In genomic region chr7:96942112-96942511, GRCh38 we compare ENCODE assay signal across 1 cellular context.
TF ChIP-seq lines count a peak whose summit lies in the region.

No MANE protein-coding gene starts in this region.

TF ChIP-seq in GM23338, 12 proteins besides CTCF, POLR2A, EP300 and RAD21 (continued from another document):
- TF ChIP-seq, protein P1, sequence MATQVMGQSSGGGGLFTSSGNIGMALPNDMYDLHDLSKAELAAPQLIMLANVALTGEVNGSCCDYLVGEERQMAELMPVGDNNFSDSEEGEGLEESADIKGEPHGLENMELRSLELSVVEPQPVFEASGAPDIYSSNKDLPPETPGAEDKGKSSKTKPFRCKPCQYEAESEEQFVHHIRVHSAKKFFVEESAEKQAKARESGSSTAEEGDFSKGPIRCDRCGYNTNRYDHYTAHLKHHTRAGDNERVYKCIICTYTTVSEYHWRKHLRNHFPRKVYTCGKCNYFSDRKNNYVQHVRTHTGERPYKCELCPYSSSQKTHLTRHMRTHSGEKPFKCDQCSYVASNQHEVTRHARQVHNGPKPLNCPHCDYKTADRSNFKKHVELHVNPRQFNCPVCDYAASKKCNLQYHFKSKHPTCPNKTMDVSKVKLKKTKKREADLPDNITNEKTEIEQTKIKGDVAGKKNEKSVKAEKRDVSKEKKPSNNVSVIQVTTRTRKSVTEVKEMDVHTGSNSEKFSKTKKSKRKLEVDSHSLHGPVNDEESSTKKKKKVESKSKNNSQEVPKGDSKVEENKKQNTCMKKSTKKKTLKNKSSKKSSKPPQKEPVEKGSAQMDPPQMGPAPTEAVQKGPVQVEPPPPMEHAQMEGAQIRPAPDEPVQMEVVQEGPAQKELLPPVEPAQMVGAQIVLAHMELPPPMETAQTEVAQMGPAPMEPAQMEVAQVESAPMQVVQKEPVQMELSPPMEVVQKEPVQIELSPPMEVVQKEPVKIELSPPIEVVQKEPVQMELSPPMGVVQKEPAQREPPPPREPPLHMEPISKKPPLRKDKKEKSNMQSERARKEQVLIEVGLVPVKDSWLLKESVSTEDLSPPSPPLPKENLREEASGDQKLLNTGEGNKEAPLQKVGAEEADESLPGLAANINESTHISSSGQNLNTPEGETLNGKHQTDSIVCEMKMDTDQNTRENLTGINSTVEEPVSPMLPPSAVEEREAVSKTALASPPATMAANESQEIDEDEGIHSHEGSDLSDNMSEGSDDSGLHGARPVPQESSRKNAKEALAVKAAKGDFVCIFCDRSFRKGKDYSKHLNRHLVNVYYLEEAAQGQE (IDR thresholded peaks at IDR 0.05; ENCODE audit: unreplicated experiment), result no peak
- TF ChIP-seq ZNF331 (CRISPR knock-in tag; IDR thresholded peaks at IDR 0.05; ENCODE audit: low read depth) (no peak), POLR2AphosphoS5 (IDR thresholded peaks at IDR 0.05; ENCODE audit: low read depth) (no peak), CREB1 (CRISPR knock-in tag; IDR thresholded peaks at IDR 0.05; ENCODE audit: low read depth) (no peak), NANOG (IDR thresholded peaks at IDR 0.05; ENCODE audit: borderline replicate concordance) (no peak), JUNB (IDR thresholded peaks at IDR 0.05; ENCODE audit: unreplicated experiment) (no peak)
- TF ChIP-seq, protein P2, sequence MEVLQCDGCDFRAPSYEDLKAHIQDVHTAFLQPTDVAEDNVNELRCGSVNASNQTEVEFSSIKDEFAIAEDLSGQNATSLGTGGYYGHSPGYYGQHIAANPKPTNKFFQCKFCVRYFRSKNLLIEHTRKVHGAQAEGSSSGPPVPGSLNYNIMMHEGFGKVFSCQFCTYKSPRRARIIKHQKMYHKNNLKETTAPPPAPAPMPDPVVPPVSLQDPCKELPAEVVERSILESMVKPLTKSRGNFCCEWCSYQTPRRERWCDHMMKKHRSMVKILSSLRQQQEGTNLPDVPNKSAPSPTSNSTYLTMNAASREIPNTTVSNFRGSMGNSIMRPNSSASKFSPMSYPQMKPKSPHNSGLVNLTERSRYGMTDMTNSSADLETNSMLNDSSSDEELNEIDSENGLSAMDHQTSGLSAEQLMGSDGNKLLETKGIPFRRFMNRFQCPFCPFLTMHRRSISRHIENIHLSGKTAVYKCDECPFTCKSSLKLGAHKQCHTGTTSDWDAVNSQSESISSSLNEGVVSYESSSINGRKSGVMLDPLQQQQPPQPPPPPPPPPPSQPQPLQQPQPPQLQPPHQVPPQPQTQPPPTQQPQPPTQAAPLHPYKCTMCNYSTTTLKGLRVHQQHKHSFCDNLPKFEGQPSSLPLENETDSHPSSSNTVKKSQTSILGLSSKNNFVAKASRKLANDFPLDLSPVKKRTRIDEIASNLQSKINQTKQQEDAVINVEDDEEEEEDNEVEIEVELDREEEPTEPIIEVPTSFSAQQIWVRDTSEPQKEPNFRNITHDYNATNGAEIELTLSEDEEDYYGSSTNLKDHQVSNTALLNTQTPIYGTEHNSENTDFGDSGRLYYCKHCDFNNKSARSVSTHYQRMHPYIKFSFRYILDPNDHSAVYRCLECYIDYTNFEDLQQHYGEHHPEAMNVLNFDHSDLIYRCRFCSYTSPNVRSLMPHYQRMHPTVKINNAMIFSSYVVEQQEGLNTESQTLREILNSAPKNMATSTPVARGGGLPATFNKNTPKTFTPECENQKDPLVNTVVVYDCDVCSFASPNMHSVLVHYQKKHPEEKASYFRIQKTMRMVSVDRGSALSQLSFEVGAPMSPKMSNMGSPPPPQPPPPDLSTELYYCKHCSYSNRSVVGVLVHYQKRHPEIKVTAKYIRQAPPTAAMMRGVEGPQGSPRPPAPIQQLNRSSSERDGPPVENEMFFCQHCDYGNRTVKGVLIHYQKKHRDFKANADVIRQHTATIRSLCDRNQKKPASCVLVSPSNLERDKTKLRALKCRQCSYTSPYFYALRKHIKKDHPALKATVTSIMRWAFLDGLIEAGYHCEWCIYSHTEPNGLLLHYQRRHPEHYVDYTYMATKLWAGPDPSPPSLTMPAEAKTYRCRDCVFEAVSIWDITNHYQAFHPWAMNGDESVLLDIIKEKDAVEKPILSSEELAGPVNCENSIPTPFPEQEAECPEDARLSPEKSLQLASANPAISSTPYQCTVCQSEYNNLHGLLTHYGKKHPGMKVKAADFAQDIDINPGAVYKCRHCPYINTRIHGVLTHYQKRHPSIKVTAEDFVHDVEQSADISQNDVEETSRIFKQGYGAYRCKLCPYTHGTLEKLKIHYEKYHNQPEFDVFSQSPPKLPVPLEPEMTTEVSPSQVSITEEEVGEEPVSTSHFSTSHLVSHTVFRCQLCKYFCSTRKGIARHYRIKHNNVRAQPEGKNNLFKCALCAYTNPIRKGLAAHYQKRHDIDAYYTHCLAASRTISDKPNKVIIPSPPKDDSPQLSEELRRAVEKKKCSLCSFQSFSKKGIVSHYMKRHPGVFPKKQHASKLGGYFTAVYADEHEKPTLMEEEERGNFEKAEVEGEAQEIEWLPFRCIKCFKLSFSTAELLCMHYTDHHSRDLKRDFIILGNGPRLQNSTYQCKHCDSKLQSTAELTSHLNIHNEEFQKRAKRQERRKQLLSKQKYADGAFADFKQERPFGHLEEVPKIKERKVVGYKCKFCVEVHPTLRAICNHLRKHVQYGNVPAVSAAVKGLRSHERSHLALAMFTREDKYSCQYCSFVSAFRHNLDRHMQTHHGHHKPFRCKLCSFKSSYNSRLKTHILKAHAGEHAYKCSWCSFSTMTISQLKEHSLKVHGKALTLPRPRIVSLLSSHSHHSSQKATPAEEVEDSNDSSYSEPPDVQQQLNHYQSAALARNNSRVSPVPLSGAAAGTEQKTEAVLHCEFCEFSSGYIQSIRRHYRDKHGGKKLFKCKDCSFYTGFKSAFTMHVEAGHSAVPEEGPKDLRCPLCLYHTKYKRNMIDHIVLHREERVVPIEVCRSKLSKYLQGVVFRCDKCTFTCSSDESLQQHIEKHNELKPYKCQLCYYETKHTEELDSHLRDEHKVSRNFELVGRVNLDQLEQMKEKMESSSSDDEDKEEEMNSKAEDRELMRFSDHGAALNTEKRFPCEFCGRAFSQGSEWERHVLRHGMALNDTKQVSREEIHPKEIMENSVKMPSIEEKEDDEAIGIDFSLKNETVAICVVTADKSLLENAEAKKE (CRISPR knock-in tag; IDR thresholded peaks at IDR 0.05), result no peak
- TF ChIP-seq, protein P3, sequence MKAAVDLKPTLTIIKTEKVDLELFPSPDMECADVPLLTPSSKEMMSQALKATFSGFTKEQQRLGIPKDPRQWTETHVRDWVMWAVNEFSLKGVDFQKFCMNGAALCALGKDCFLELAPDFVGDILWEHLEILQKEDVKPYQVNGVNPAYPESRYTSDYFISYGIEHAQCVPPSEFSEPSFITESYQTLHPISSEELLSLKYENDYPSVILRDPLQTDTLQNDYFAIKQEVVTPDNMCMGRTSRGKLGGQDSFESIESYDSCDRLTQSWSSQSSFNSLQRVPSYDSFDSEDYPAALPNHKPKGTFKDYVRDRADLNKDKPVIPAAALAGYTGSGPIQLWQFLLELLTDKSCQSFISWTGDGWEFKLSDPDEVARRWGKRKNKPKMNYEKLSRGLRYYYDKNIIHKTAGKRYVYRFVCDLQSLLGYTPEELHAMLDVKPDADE (IDR thresholded peaks at IDR 0.05), result no peak
